In the genomic region with DNA sequence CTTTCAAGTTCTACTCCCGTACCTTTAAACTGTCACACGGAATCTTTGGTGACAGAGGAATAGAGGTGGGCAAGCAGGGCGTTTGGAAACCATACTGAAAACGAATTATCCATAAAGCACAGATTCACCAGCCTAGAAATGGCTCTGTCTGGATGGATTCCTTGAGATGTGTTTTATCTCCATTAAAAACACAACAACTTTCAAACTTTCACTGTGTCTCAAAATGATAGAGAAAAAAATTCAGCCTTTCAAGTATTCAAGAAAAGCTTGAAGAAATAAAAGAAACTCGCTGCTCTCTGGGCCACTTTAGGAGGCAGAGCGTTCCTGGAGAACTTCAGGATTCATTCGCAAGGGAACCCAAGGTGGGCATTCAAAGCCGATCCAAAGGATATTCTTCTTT, we compare ENCODE assay signal across 1 cellular context.
TF ChIP-seq lines count a peak whose summit lies in the region.

No MANE protein-coding gene starts in this region.

TF ChIP-seq in GM12878, 131 proteins besides CTCF, POLR2A, EP300 and RAD21 (continued from another document):
- TF ChIP-seq, protein P1, sequence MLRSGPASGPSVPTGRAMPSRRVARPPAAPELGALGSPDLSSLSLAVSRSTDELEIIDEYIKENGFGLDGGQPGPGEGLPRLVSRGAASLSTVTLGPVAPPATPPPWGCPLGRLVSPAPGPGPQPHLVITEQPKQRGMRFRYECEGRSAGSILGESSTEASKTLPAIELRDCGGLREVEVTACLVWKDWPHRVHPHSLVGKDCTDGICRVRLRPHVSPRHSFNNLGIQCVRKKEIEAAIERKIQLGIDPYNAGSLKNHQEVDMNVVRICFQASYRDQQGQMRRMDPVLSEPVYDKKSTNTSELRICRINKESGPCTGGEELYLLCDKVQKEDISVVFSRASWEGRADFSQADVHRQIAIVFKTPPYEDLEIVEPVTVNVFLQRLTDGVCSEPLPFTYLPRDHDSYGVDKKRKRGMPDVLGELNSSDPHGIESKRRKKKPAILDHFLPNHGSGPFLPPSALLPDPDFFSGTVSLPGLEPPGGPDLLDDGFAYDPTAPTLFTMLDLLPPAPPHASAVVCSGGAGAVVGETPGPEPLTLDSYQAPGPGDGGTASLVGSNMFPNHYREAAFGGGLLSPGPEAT (IDR thresholded peaks at IDR 0.05; ENCODE audit: low read depth), result no peak
- TF ChIP-seq BMI1 (IDR thresholded peaks at IDR 0.05; ENCODE audit: borderline replicate concordance), result 0 out of 2 replicates have a peak, but pooled peaks have one; percentile 41
